2 cellular contexts compared by ENCODE assay signal in genomic region chr18:39168723-39169122, GRCh38.
TF ChIP-seq lines count a peak whose summit lies in the region.

No MANE protein-coding gene starts in this region.

TF ChIP-seq in H1, 55 proteins besides CTCF, POLR2A, EP300 and RAD21 (continued from another document):
- TF ChIP-seq CBX8 (IDR thresholded peaks at IDR 0.05; ENCODE audit: borderline replicate concordance, low read depth, low read length) (no peak), SP2 (IDR thresholded peaks at IDR 0.05; ENCODE audit: low read length) (no peak), ZNF274 (IDR thresholded peaks at IDR 0.05; ENCODE audit: borderline replicate concordance, extremely low read depth, low read length) (no peak), JUND (IDR thresholded peaks at IDR 0.05; ENCODE audit: low read length) (no peak), RXRA (IDR thresholded peaks at IDR 0.05; ENCODE audit: insufficient read depth, low read depth, low read length) (no peak), SAP30 (IDR thresholded peaks at IDR 0.05; ENCODE audit: insufficient read depth, insufficient replicate concordance, low read length) (no peak), TEAD4 (IDR thresholded peaks at IDR 0.05; ENCODE audit: low read depth, low read length) (no peak), HDAC2 (IDR thresholded peaks at IDR 0.05; ENCODE audit: borderline replicate concordance in 1 of 2, low read depth in 2 of 2, low read length in 2 of 2) (no peak), SIRT6 (IDR thresholded peaks at IDR 0.05; ENCODE audit: low read length) (no peak), ATF2 (IDR thresholded peaks at IDR 0.05; ENCODE audit: low read length) (no peak), CHD2 (IDR thresholded peaks at IDR 0.05; ENCODE audit: low read length) (no peak), RFX5 (IDR thresholded peaks at IDR 0.05; ENCODE audit: borderline replicate concordance, low read depth, low read length) (no peak), GTF2F1 (IDR thresholded peaks at IDR 0.05; ENCODE audit: borderline replicate concordance, low read depth, low read length) (no peak), BRCA1 (IDR thresholded peaks at IDR 0.05; ENCODE audit: low read depth, low read length) (no peak), KDM4A (IDR thresholded peaks at IDR 0.05; ENCODE audit: low read depth, low read length, severe bottlenecking) (no peak), CBX5 (IDR thresholded peaks at IDR 0.05; ENCODE audit: low read depth, low read length) (no peak), KDM1A (IDR thresholded peaks at IDR 0.05; ENCODE audit: borderline replicate concordance, low read length) (no peak)
- TF ChIP-seq, protein P1, sequence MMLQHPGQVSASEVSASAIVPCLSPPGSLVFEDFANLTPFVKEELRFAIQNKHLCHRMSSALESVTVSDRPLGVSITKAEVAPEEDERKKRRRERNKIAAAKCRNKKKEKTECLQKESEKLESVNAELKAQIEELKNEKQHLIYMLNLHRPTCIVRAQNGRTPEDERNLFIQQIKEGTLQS (IDR thresholded peaks at IDR 0.05; ENCODE audit: insufficient read depth, low read depth, low read length): no peak

TF ChIP-seq in HepG2, 621 proteins besides CTCF, POLR2A, EP300 and RAD21:
- TF ChIP-seq, protein P2, sequence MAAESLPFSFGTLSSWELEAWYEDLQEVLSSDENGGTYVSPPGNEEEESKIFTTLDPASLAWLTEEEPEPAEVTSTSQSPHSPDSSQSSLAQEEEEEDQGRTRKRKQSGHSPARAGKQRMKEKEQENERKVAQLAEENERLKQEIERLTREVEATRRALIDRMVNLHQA (CRISPR knock-in tag; IDR thresholded peaks at IDR 0.05): no peak
- TF ChIP-seq ZC3H13 (CRISPR knock-in tag; IDR thresholded peaks at IDR 0.05) (no peak), EZH2 (conservative IDR thresholded peaks at IDR 0.05; ENCODE audit: low read depth, low read length) (no peak), ZNF704 (CRISPR knock-in tag; IDR thresholded peaks at IDR 0.05; ENCODE audit: borderline replicate concordance) (no peak), NR2F6 (IDR thresholded peaks at IDR 0.05) (no peak), NR2F6 (CRISPR knock-in tag; IDR thresholded peaks at IDR 0.05) (no peak), ZNF513 (CRISPR knock-in tag; conservative IDR thresholded peaks at IDR 0.05) (no peak), WIZ (CRISPR knock-in tag; IDR thresholded peaks at IDR 0.05) (no peak), ZNF331 (CRISPR knock-in tag; IDR thresholded peaks at IDR 0.05) (no peak), MTF2 (CRISPR knock-in tag; IDR thresholded peaks at IDR 0.05; ENCODE audit: borderline replicate concordance) (no peak), NCOA1 (CRISPR knock-in tag; IDR thresholded peaks at IDR 0.05) (no peak), ZSCAN5A (CRISPR knock-in tag; IDR thresholded peaks at IDR 0.05; ENCODE audit: borderline replicate concordance) (no peak), ZNF253 (CRISPR knock-in tag; IDR thresholded peaks at IDR 0.05; ENCODE audit: borderline replicate concordance) (no peak), PRPF4 (IDR thresholded peaks at IDR 0.05; ENCODE audit: low read depth, low read length, poor library complexity, severe bottlenecking) (no peak), KLF13 (CRISPR knock-in tag; IDR thresholded peaks at IDR 0.05) (no peak), CREBL2 (CRISPR knock-in tag; IDR thresholded peaks at IDR 0.05; ENCODE audit: borderline replicate concordance) (no peak), ZNF17 (CRISPR knock-in tag; IDR thresholded peaks at IDR 0.05) (no peak), ZFY (CRISPR knock-in tag; IDR thresholded peaks at IDR 0.05) (no peak), FOXA3 (CRISPR knock-in tag; IDR thresholded peaks at IDR 0.05) (no peak)
- TF ChIP-seq, protein P3, sequence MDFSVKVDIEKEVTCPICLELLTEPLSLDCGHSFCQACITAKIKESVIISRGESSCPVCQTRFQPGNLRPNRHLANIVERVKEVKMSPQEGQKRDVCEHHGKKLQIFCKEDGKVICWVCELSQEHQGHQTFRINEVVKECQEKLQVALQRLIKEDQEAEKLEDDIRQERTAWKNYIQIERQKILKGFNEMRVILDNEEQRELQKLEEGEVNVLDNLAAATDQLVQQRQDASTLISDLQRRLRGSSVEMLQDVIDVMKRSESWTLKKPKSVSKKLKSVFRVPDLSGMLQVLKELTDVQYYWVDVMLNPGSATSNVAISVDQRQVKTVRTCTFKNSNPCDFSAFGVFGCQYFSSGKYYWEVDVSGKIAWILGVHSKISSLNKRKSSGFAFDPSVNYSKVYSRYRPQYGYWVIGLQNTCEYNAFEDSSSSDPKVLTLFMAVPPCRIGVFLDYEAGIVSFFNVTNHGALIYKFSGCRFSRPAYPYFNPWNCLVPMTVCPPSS (IDR thresholded peaks at IDR 0.05): no peak
- TF ChIP-seq, protein P4, sequence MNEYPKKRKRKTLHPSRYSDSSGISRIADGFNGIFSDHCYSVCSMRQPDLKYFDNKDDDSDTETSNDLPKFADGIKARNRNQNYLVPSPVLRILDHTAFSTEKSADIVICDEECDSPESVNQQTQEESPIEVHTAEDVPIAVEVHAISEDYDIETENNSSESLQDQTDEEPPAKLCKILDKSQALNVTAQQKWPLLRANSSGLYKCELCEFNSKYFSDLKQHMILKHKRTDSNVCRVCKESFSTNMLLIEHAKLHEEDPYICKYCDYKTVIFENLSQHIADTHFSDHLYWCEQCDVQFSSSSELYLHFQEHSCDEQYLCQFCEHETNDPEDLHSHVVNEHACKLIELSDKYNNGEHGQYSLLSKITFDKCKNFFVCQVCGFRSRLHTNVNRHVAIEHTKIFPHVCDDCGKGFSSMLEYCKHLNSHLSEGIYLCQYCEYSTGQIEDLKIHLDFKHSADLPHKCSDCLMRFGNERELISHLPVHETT (CRISPR knock-in tag; conservative IDR thresholded peaks at IDR 0.05): no peak
